8 cellular contexts compared by ENCODE assay signal in the genomic region with DNA sequence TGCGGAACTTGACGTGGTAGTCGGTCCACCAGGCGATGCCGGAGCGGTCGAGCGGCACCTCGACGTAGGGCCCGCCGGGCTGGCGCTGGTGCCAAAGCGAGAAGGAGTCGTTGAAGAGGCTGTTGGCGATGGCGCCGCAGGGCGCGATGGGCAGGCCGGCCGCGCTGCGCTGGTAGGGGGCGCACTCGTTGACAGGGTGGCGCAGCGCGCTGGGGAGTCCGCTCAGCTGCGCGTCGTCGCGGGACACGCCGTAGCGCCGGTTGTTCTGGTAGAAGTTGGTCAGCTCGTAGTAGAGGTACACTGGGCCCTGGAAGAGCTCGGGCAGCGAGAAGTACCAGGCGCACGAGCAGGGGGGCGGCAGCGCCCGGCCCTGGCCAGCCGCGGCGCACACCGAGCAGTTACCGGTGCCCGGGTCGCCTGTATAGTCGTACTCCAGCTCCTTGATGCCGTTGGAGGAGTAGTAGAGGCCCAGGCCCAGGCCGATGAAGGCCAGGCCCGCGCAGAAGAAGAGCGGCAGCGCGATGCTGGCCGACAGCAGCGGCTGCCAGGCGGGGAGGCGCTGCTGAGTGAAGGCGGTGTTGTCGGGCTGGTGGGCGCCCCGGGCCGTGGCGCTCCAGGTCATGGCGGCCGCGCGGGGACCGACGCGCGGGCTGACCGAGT. TPM values are rescaled to one million over a fixed set of nuclear protein-coding genes. Genes with fewer than 3 reads are reported as not detected.
DNase-seq lines count a peak whose midpoint lies in the region; FAIRE-seq and TF ChIP-seq lines count a peak whose summit lies in the region.

No MANE protein-coding gene starts in this region.

- CTCF ChIA-PET in Caco-2 (lab: Charles Lee): interaction anchor here (0.9 to 1.7 kb wide), 4 partner anchors 9 to 41 kb away, joined by 3 to 6 read pairs (median 4); partner anchors contain the start of gene PRKCH

- intact Hi-C loops in Caco-2 (cut with micrococcal nuclease; ENCODE audit: unreplicated experiment): loop anchor here (1.0 to 5.0 kb wide), 4 partner anchors 11 to 631 kb away; partner anchors contain the start of genes PRKCH and SIX1

- no TSS peak for BruUV-seq in Caco-2 (replicated peaks; lab: Mats Ljungman, UMichigan)

- no peak for FAIRE-seq in GM19239 (lab: Jason Lieb, UNC)

- H3K36me3 ChIP-seq in Caco-2 (ENCODE audit: control insufficient read depth, insufficient read depth, low read length): no peaks in the 10 kb centered on the region

- peaks cover 25% of the 10 kb centered on the region for H3K4me1 ChIP-seq in Caco-2

- no peaks in the 10 kb centered on the region for H3K9me3 Mint-ChIP-seq in Caco-2 (ENCODE audit: unreplicated experiment)

- H3K27me3 ChIP-seq in Caco-2 (replicated peaks; ENCODE audit: control insufficient read depth, insufficient read depth, low read length): no peaks in the 10 kb centered on the region

- peak overlapping the region; percentile 97 for H3K27ac ChIP-seq in epithelial cell of prostate

- H3K27ac Mint-ChIP-seq in Caco-2 (ENCODE audit: unreplicated experiment): peak overlapping the region; percentile 93

- peaks cover 22% of the 10 kb centered on the region for H3K4me1 Mint-ChIP-seq in Caco-2 (ENCODE audit: low read depth, unreplicated experiment)

- DNase-seq in Caco-2: peak; percentile 72 to 86
- DNase-seq in NCI-H2029 (lab: John Stamatoyannopoulos, UW): peak; percentile 88
- DNase-seq in activated CD8-positive, alpha-beta memory T cell treated with anti-CD3 and anti-CD28 coated beads, Interleukin-2, amount 50 U/mL, for 24 hours (ENCODE audit: extremely low read depth): peak; percentile 26
- no peak for DNase-seq in epithelial cell of prostate (ENCODE audit: low read depth, low spot score)
- peak; percentile 26 for DNase-seq in myocyte (ENCODE audit: low read depth)
- peak; percentile 61 to 68 for DNase-seq in stimulated activated CD8-positive, alpha-beta memory T cell treated with anti-CD3 and anti-CD28 coated beads, Interleukin-7, amount 100 ng/mL, for 1 hour (ENCODE audit: low read depth in 2 of 2)
- no peak for DNase-seq in middle frontal gyrus (ENCODE audit: extremely low spot score, low spot score)
- no peak for DNase-seq in GM19239 (ENCODE audit: insufficient read length, low spot score)

- no peaks in the 10 kb centered on the region for H3K27me3 Mint-ChIP-seq in Caco-2 (ENCODE audit: insufficient read depth, unreplicated experiment)

- TF ChIP-seq CTCF in Caco-2 (IDR thresholded peaks at IDR 0.05; ENCODE audit: insufficient read depth in 1 of 2, low read depth in 1 of 2, low read length in 1 of 2, severe bottlenecking in 1 of 2, unreplicated experiment in 1 of 2): peak; percentile 64 to 72

- POLR2A ChIA-PET in Caco-2 (lab: Charles Lee): interaction anchor here (0.5 to 1.1 kb wide), 3 partner anchors 10 to 481 kb away, joined by 3 to 5 read pairs (median 3); partner anchors contain the start of gene SNAPC1

- H3K9me3 ChIP-seq in Caco-2: no peaks in the 10 kb centered on the region

- peak overlapping the region; percentile 93 for H3K4me3 ChIP-seq in Caco-2 (ENCODE audit: low read depth, low read length)

- H3K4me3 Mint-ChIP-seq in Caco-2 (ENCODE audit: unreplicated experiment): peak overlapping the region; percentile 98

- H3K36me3 Mint-ChIP-seq in Caco-2 (ENCODE audit: insufficient read depth, unreplicated experiment): peaks cover 27% of the 10 kb centered on the region

RNA-seq across cellular contexts. Expression of gene TMEM30B, which starts 0.5 kb away (rescaled TPM):
- total RNA-seq in Caco-2 (2022) (31.4 and 32.5 TPM in 2 replicates), myocyte (0.16 and 0.62 TPM in 2 replicates)
- polyA plus RNA-seq in myocyte (2012): 0.05 TPM

RNA-seq across cellular contexts. Expression of gene PRKCH, which starts 40.7 kb away (rescaled TPM):
- total RNA-seq in Caco-2 (2022): 17.8 and 18.3 TPM in 2 replicates
- total RNA-seq in myocyte: 8.1 and 17.2 TPM in 2 replicates
- 2.1 TPM for polyA plus RNA-seq in myocyte (2012)

Comparison
In these comparisons a context has a peak if more than half of its experiments do, and no peak if none do; other contexts are left out.
1. DNase-seq: peak in Caco-2 (2 of 2), NCI-H2029 (single experiment), activated CD8-positive, alpha-beta memory T cell treated with anti-CD3 and anti-CD28 coated beads, Interleukin-2, amount 50 U/mL, for 24 hours (single experiment), myocyte (single experiment) and stimulated activated CD8-positive, alpha-beta memory T cell treated with anti-CD3 and anti-CD28 coated beads, Interleukin-7, amount 100 ng/mL, for 1 hour (2 of 2); none in epithelial cell of prostate (single experiment), middle frontal gyrus (single experiment) and GM19239 (single experiment).
2. RNA of gene TMEM30B, which starts 0.5 kb away (total RNA-seq): 31.4 to 32.5 TPM in Caco-2; 0.16 to 0.62 TPM in myocyte; every median in the first group is over 10 times any median in the second.